ENCODE assay signal across 13 cellular contexts in the genomic region with DNA sequence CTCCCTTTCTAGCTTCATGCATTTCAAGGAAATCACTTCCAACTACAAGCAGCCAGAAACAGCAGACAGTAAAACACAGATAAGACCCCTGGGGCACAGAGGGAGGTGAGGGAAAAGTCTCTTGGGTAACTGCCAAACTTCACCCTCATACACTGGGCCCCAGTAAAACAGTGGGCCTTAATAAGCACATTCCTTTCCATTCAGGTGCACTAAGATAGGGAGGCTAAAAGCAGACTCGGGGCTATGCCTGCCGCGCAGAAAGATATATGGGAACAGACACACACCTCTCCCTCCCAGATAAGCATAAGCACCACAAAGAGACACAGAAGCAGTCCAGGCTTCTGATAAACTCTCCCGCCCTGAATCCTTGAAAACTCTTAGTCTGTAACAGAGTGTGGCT.
"Had no signal": no experiment of that assay in that cellular context is flagged by ENCODE, and none has a peak within 500 bp of the region (broad histone marks: within the 10 kb centered on the region; RNA-seq: fewer than 3 reads in every experiment).

No MANE protein-coding gene starts in this region.

- H3K9me3 ChIP-seq: ascending aorta, psoas muscle, right lobe of liver, testis had no signal

- DNase-seq: activated CD4-positive, alpha-beta T cell treated with anti-CD3 and anti-CD28 coated beads, Interleukin-2, amount 50 U/mL, for 1 hour; activated CD8-positive, alpha-beta memory T cell treated with anti-CD3 and anti-CD28 coated beads for 24 hours; activated naive CD4-positive, alpha-beta T cell treated with Interleukin-2 at 50 U/mL for 16 hours; head of caudate nucleus; mammary epithelial cell; naive thymus-derived CD8-positive, alpha-beta T cell; occipital lobe; psoas muscle; right lobe of liver; stimulated activated naive CD8-positive, alpha-beta T cell treated with anti-CD3 and anti-CD28 coated beads, Interleukin-15, amount 100 ng/mL, for 72 hours; T-helper 17 cell; testis had no signal

- H3K27ac Mint-ChIP-seq: naive thymus-derived CD8-positive, alpha-beta T cell; stimulated activated naive CD8-positive, alpha-beta T cell treated with anti-CD3 and anti-CD28 coated beads, Interleukin-15, amount 100 ng/mL, for 72 hours; T-helper 17 cell had no signal

- H3K4me1 Mint-ChIP-seq: naive thymus-derived CD8-positive, alpha-beta T cell; stimulated activated naive CD8-positive, alpha-beta T cell treated with anti-CD3 and anti-CD28 coated beads, Interleukin-15, amount 100 ng/mL, for 72 hours had no signal

- H3K27me3 ChIP-seq: ascending aorta, right lobe of liver, testis had no signal

- H3K4me3 Mint-ChIP-seq: naive thymus-derived CD8-positive, alpha-beta T cell; stimulated activated naive CD8-positive, alpha-beta T cell treated with anti-CD3 and anti-CD28 coated beads, Interleukin-15, amount 100 ng/mL, for 72 hours; T-helper 17 cell had no signal

- H3K4me3 ChIP-seq: ascending aorta, psoas muscle, right lobe of liver, testis had no signal

- H3K4me1 ChIP-seq: ascending aorta, psoas muscle, right lobe of liver, testis had no signal

- H3K36me3 ChIP-seq: right lobe of liver had no signal

- H3K27me3 Mint-ChIP-seq: naive thymus-derived CD8-positive, alpha-beta T cell; stimulated activated naive CD8-positive, alpha-beta T cell treated with anti-CD3 and anti-CD28 coated beads, Interleukin-15, amount 100 ng/mL, for 72 hours; T-helper 17 cell had no signal
